Comparison of ENCODE assay signal across 12 cellular contexts in the genomic region with DNA sequence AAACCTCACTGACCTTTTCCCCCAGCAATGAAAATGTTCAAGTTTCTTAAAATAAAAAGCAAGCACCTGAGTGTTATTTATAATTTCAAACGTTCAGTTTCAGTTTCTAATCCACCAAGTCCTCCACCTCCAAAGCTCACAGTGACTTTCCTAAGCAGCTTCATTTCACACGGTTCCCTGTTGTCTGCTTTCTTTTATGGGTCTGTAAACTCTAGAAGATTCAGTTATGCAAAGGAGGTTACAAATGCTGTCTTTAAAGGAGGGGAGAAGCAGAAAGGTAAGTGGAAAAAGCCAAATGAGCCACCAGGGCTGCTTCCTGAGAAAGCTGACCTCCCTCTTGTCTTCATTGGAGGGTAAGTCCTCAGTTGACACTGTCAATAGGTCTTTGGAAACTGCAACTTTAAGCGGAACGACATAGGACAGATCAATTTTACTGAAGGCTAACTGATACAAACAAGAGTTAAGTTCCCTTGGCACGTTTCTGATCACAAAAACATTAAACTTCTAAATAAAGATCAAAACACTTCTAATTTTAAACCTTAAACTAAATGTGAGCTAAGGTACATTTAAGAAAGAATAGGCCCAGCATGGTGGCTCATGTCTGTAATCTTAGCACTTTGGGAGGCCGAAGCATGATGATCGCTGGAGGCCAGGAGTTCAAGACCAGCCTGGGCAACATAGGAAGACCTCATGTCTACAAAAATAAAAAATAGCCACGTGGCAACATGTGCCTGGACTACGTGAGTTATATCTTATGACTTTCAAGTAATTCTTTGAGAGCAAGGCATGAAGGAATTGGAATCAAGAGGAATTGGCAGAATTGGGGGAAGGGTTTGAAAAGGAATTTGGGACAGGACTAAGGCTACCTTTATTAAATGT.
DNase-seq lines count a peak whose midpoint lies in the region; ATAC-seq, FAIRE-seq and TF ChIP-seq lines count a peak whose summit lies in the region.
"Had no signal": no experiment of that assay in that cellular context is flagged by ENCODE, and none has a peak within 500 bp of the region (broad histone marks: within the 10 kb centered on the region; RNA-seq: fewer than 3 reads in every experiment).

No MANE protein-coding gene starts in this region.

- no peak overlapping the region for H3K4me3 Mint-ChIP-seq in endodermal cell
- no peak overlapping the region for H3K4me3 Mint-ChIP-seq in T-cell
- H3K4me3 Mint-ChIP-seq: activated CD4-positive, alpha-beta T cell treated with anti-CD3 and anti-CD28 coated beads for 36 hours had no signal

- H3K27me3 ChIP-seq in OCI-LY3 (ENCODE audit: low read depth, low read length) (0 out of 2 replicates have a peak, but pooled peaks cover 4% of the 10 kb centered on the region), endodermal cell (ENCODE audit: control insufficient read depth, insufficient read depth, low read length, poor library complexity, severe bottlenecking) (no peaks in the 10 kb centered on the region)
- H3K27me3 ChIP-seq: uterus had no signal

- in situ Hi-C loops in GM13977 (cut with MboI; ENCODE audit: low pct_unique_long_range_greater_than_20kb, low sequenced_read_pairs, unreplicated experiment), result no loop called here

- 76 to 77% methylated on average over 9 of the region's 9 CpGs for WGBS in endodermal cell (ENCODE audit: insufficient coverage in 1 of 2, insufficient read length in 1 of 2), 2 experiments

- FAIRE-seq in RCC 7860 (lab: Jason Lieb, UNC), result no peak
- FAIRE-seq: frontal cortex had no signal

- CTCF ChIA-PET in T-cell (lab: Charles Lee), result no interaction called here

- H3K4me1 ChIP-seq in OCI-LY3 (ENCODE audit: low read length), result peaks cover 26% of the 10 kb centered on the region
- H3K4me1 ChIP-seq in endodermal cell (ENCODE audit: control insufficient read depth, insufficient read depth, low read length), result no peaks in the 10 kb centered on the region
- H3K4me1 ChIP-seq: uterus had no signal

- H3K4me2 ChIP-seq in OCI-LY3 (ENCODE audit: low read length), result peak overlapping the region; percentile 54

- no peak overlapping the region for H3K9ac ChIP-seq in OCI-LY3 (ENCODE audit: low read length)
- H3K9ac ChIP-seq in endodermal cell (ENCODE audit: extremely low read depth, low read length, poor library complexity, severe bottlenecking), result no peak overlapping the region

- DNase-seq in GM13977 (ENCODE audit: low spot score), result peak; percentile 60
- DNase-seq in endodermal cell, result no peak
- no peak for DNase-seq in RCC 7860 (ENCODE audit: low spot score)
- no peak for DNase-seq in stimulated activated CD4-positive, alpha-beta T cell treated with anti-CD3 and anti-CD28 coated beads, Interleukin-12 subunit alpha, Interleukin-12 subunit beta, amount 100 ng/mL, for 4 hours
- no peak for DNase-seq in T-cell
- DNase-seq: activated CD4-positive, alpha-beta T cell treated with anti-CD3 and anti-CD28 coated beads for 36 hours; NCI-H774; uterus had no signal

- H3K27ac Mint-ChIP-seq in endodermal cell (no peak overlapping the region), T-cell (no peak overlapping the region)
- H3K27ac Mint-ChIP-seq: activated CD4-positive, alpha-beta T cell treated with anti-CD3 and anti-CD28 coated beads for 36 hours had no signal

- no peak for TF ChIP-seq CTCF in GM13977 (IDR thresholded peaks at IDR 0.05; ENCODE audit: extremely low read depth, insufficient read depth, missing control alignments)
- no peak for TF ChIP-seq CTCF in OCI-LY3 (IDR thresholded peaks at IDR 0.05; ENCODE audit: low read depth, low read length)
- TF ChIP-seq CTCF in endodermal cell (conservative IDR thresholded peaks at IDR 0.05), result no peak

- no peaks in the 10 kb centered on the region for H3K79me2 ChIP-seq in OCI-LY3 (ENCODE audit: low read length)

- POLR2A ChIA-PET in T-cell (lab: Charles Lee), result no interaction called here

- H3K36me3 ChIP-seq in OCI-LY3 (replicated peaks; ENCODE audit: low read depth, low read length), result no peaks in the 10 kb centered on the region
- H3K36me3 ChIP-seq in endodermal cell (ENCODE audit: control insufficient read depth, insufficient read depth, low read length), result no peaks in the 10 kb centered on the region
- H3K36me3 ChIP-seq: uterus had no signal

- H3K27ac ChIP-seq in OCI-LY3 (ENCODE audit: low read length), result no peak overlapping the region
- no peak overlapping the region for H3K27ac ChIP-seq in endodermal cell (ENCODE audit: low read depth, low read length)
- H3K27ac ChIP-seq: uterus had no signal

- H2AFZ ChIP-seq in OCI-LY3 (ENCODE audit: low read depth, low read length), result peak overlapping the region; percentile 43; the same call in 1 of the 2 replicates

- H3K4me3 ChIP-seq in OCI-LY3 (ENCODE audit: low read length) (0 out of 2 replicates have a peak overlapping the region, but pooled peaks have one; percentile 27), endodermal cell (ENCODE audit: low read length) (no peak overlapping the region)
- H3K4me3 ChIP-seq: uterus had no signal

- H3K4me1 Mint-ChIP-seq in endodermal cell (peaks cover 2% of the 10 kb centered on the region), T-cell (peaks cover 2 to 8% (median 5%) of the 10 kb centered on the region in 3 donors)

- no peaks in the 10 kb centered on the region for H3K9me3 ChIP-seq in OCI-LY3 (ENCODE audit: insufficient read depth, low read length)
- peaks cover 11% of the 10 kb centered on the region for H3K9me3 ChIP-seq in endodermal cell (ENCODE audit: control insufficient read depth, low read length)
- H3K9me3 ChIP-seq: uterus had no signal

- ATAC-seq in GM19455 (IDR thresholded peaks at IDR 0.05; ENCODE audit: unreplicated experiment) (peak; percentile 90), HG03025 (IDR thresholded peaks at IDR 0.05; ENCODE audit: low FRiP score, unreplicated experiment) (peak; percentile 93), T-cell (replicated peaks in 1 of 4) (no peak)
- ATAC-seq: activated CD4-positive, alpha-beta T cell treated with anti-CD3 and anti-CD28 coated beads for 36 hours had no signal

- H3K36me3 Mint-ChIP-seq in endodermal cell (ENCODE audit: low read depth) (no peaks in the 10 kb centered on the region), T-cell (peaks cover 4% of the 10 kb centered on the region)

- H3K27me3 Mint-ChIP-seq in endodermal cell (ENCODE audit: insufficient read depth), result no peaks in the 10 kb centered on the region
- H3K27me3 Mint-ChIP-seq in T-cell, result peaks cover 0 to 12% of the 10 kb centered on the region in 2 donors

- no peaks in the 10 kb centered on the region for H4K20me1 ChIP-seq in OCI-LY3 (ENCODE audit: insufficient read depth, low read length)

- H3K9me3 Mint-ChIP-seq in endodermal cell, result peaks cover 17% of the 10 kb centered on the region
- H3K9me3 Mint-ChIP-seq in T-cell, result peaks cover 2 to 6% (median 4%) of the 10 kb centered on the region in 3 donors

Comparison
In these comparisons a context has a peak if more than half of its experiments do, and no peak if none do; other contexts are left out.
1. ATAC-seq: peak in GM19455 (single experiment) and HG03025 (single experiment); none in T-cell (0 of 4).